ENCODE assay signal across 1 cellular context in the genomic region with DNA sequence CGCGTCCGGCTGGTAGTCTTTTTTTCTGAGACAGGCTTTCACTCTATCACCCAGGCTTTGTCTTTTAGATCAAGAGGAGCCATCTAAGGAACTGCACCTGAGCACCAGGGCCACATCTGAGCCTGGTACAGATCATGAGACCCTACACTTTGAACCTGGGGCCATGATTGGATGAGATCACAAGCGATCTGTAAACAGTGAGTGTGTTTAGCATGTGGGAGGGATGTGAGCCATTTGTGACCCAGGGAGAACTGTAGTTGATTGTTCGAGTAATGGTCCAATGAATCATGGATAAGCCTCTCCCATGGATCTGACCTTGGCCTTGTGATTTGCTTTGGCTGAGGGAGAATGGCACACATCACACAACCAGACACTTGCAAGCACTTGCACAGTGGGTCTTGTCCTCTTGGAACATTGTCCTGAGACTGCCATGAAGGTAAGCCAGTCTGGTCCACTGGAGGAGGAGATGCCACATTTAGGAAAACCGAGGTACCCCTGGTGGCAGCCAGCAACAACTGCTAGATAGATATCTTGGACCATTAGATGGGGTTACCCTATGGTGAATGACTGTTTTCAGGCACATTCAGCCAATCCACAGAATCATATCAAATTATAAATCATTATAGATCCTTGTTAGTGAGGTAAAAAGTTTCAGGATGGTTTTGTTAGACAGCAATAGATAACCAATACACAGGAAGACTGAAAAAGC.
TF ChIP-seq lines count a peak whose summit lies in the region.

No MANE protein-coding gene starts in this region.

TF ChIP-seq in HepG2, 621 proteins besides CTCF, POLR2A, EP300 and RAD21 (continues in another document):
- TF ChIP-seq TGIF2 (CRISPR knock-in tag; IDR thresholded peaks at IDR 0.05) (0 out of 2 replicates have a peak, but pooled peaks have one; percentile 52), HCFC1 (IDR thresholded peaks at IDR 0.05; ENCODE audit: low read depth, low read length) (0 out of 2 replicates have a peak, but pooled peaks have one; percentile 9), RBFOX2 (IDR thresholded peaks at IDR 0.05; ENCODE audit: low read depth, low read length) (no peak), HNRNPLL (IDR thresholded peaks at IDR 0.05; ENCODE audit: low read depth, low read length, poor library complexity, severe bottlenecking) (no peak), FOXK2 (IDR thresholded peaks at IDR 0.05) (peak; percentile 51; the same call in 1 of the 2 replicates), ZNF329 (CRISPR knock-in tag; IDR thresholded peaks at IDR 0.05; ENCODE audit: low read depth) (no peak), MED1 (CRISPR knock-in tag; IDR thresholded peaks at IDR 0.05) (peak; percentile 38; the same call in 1 of the 2 replicates), FOXO1 (CRISPR knock-in tag; IDR thresholded peaks at IDR 0.05) (peak; percentile 66), PHB2 (IDR thresholded peaks at IDR 0.05; ENCODE audit: partially characterized antibody) (no peak), NR2F2 (IDR thresholded peaks at IDR 0.05; ENCODE audit: borderline replicate concordance, low read depth) (0 out of 2 replicates have a peak, but pooled peaks have one; percentile 20), KAT8 (CRISPR knock-in tag; IDR thresholded peaks at IDR 0.05) (0 out of 2 replicates have a peak, but pooled peaks have one; percentile 40), MIXL1 (CRISPR knock-in tag; IDR thresholded peaks at IDR 0.05) (0 out of 2 replicates have a peak, but pooled peaks have one; percentile 13), ZNF484 (CRISPR knock-in tag; IDR thresholded peaks at IDR 0.05; ENCODE audit: borderline replicate concordance, low read depth) (no peak), ZNF572 (CRISPR knock-in tag; IDR thresholded peaks at IDR 0.05) (no peak), ERF (CRISPR knock-in tag; IDR thresholded peaks at IDR 0.05) (peak; percentile 65; the same call in 1 of the 2 replicates), ETV5 (CRISPR knock-in tag; IDR thresholded peaks at IDR 0.05; ENCODE audit: borderline replicate concordance) (peak; percentile 54; the same call in 1 of the 2 replicates), SMAD3 (CRISPR knock-in tag; IDR thresholded peaks at IDR 0.05) (peak; percentile 25; the same call in 1 of the 2 replicates), XRCC5 (optimal IDR thresholded peaks at IDR 0.05; ENCODE audit: low read length) (peak; percentile 72), NR2F1 (CRISPR knock-in tag; IDR thresholded peaks at IDR 0.05) (0 out of 4 replicates have a peak, but pooled peaks of 1 of the 2 experiments have one; percentile 35), SP5 (CRISPR knock-in tag; IDR thresholded peaks at IDR 0.05; ENCODE audit: borderline replicate concordance, low read depth) (peak; percentile 65), SALL1 (CRISPR knock-in tag; IDR thresholded peaks at IDR 0.05) (peak; percentile 79), NFYB (CRISPR knock-in tag; IDR thresholded peaks at IDR 0.05) (0 out of 2 replicates have a peak, but pooled peaks have one; percentile 20), TCF7 (IDR thresholded peaks at IDR 0.05; ENCODE audit: low read depth) (peak; percentile 63), HNF4G (IDR thresholded peaks at IDR 0.05; ENCODE audit: borderline replicate concordance, low read depth, low read length) (no peak), HNF4G (CRISPR knock-in tag; IDR thresholded peaks at IDR 0.05; ENCODE audit: borderline replicate concordance, low read depth) (0 out of 2 replicates have a peak, but pooled peaks have one; percentile 44), ZMYM2 (CRISPR knock-in tag; IDR thresholded peaks at IDR 0.05) (0 out of 2 replicates have a peak, but pooled peaks have one; percentile 43), BCL6 (CRISPR knock-in tag; IDR thresholded peaks at IDR 0.05) (peak; percentile 67; the same call in 1 of the 2 replicates), DMAP1 (CRISPR knock-in tag; IDR thresholded peaks at IDR 0.05) (peak; percentile 29; the same call in 1 of the 2 replicates), ZNF850 (CRISPR knock-in tag; conservative IDR thresholded peaks at IDR 0.05) (no peak), NR2C2 (CRISPR knock-in tag; IDR thresholded peaks at IDR 0.05; ENCODE audit: borderline replicate concordance) (peak; percentile 53; the same call in 1 of the 2 replicates), KLF15 (CRISPR knock-in tag; IDR thresholded peaks at IDR 0.05; ENCODE audit: borderline replicate concordance) (no peak)
- TF ChIP-seq, protein P1, sequence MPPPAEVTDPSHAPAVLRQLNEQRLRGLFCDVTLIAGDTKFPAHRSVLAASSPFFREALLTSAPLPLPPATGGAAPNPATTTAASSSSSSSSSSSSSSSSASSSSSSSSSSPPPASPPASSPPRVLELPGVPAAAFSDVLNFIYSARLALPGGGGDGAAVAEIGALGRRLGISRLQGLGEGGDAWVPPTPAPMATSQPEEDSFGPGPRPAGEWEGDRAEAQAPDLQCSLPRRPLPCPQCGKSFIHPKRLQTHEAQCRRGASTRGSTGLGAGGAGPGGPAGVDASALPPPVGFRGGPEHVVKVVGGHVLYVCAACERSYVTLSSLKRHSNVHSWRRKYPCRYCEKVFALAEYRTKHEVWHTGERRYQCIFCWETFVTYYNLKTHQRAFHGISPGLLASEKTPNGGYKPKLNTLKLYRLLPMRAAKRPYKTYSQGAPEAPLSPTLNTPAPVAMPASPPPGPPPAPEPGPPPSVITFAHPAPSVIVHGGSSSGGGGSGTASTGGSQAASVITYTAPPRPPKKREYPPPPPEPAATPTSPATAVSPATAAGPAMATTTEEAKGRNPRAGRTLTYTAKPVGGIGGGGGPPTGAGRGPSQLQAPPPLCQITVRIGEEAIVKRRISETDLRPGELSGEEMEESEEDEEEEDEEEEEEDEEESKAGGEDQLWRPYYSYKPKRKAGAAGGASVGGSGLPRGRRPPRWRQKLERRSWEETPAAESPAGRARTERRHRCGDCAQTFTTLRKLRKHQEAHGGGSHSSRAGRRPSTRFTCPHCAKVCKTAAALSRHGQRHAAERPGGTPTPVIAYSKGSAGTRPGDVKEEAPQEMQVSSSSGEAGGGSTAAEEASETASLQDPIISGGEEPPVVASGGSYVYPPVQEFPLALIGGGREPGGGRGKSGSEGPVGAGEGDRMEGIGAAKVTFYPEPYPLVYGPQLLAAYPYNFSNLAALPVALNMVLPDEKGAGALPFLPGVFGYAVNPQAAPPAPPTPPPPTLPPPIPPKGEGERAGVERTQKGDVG (CRISPR knock-in tag; IDR thresholded peaks at IDR 0.05; ENCODE audit: borderline replicate concordance), result no peak
- TF ChIP-seq, protein P2, sequence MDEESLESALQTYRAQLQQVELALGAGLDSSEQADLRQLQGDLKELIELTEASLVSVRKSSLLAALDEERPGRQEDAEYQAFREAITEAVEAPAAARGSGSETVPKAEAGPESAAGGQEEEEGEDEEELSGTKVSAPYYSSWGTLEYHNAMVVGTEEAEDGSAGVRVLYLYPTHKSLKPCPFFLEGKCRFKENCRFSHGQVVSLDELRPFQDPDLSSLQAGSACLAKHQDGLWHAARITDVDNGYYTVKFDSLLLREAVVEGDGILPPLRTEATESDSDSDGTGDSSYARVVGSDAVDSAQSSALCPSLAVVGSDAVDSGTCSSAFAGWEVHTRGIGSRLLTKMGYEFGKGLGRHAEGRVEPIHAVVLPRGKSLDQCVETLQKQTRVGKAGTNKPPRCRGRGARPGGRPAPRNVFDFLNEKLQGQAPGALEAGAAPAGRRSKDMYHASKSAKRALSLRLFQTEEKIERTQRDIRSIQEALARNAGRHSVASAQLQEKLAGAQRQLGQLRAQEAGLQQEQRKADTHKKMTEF (CRISPR knock-in tag; IDR thresholded peaks at IDR 0.05), result peak; percentile 42; the same call in 1 of the 2 replicates
- TF ChIP-seq, protein P3, sequence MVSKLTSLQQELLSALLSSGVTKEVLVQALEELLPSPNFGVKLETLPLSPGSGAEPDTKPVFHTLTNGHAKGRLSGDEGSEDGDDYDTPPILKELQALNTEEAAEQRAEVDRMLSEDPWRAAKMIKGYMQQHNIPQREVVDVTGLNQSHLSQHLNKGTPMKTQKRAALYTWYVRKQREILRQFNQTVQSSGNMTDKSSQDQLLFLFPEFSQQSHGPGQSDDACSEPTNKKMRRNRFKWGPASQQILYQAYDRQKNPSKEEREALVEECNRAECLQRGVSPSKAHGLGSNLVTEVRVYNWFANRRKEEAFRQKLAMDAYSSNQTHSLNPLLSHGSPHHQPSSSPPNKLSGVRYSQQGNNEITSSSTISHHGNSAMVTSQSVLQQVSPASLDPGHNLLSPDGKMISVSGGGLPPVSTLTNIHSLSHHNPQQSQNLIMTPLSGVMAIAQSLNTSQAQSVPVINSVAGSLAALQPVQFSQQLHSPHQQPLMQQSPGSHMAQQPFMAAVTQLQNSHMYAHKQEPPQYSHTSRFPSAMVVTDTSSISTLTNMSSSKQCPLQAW (CRISPR knock-in tag; IDR thresholded peaks at IDR 0.05), result no peak
- TF ChIP-seq, protein P4, sequence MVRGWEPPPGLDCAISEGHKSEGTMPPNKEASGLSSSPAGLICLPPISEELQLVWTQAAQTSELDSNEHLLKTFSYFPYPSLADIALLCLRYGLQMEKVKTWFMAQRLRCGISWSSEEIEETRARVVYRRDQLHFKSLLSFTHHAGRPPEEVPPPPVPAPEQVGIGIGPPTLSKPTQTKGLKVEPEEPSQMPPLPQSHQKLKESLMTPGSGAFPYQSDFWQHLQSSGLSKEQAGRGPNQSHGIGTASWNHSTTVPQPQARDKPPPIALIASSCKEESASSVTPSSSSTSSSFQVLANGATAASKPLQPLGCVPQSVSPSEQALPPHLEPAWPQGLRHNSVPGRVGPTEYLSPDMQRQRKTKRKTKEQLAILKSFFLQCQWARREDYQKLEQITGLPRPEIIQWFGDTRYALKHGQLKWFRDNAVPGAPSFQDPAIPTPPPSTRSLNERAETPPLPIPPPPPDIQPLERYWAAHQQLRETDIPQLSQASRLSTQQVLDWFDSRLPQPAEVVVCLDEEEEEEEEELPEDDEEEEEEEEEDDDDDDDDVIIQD (CRISPR knock-in tag; IDR thresholded peaks at IDR 0.05; ENCODE audit: low read depth), result peak; percentile 88
- TF ChIP-seq, protein P5, sequence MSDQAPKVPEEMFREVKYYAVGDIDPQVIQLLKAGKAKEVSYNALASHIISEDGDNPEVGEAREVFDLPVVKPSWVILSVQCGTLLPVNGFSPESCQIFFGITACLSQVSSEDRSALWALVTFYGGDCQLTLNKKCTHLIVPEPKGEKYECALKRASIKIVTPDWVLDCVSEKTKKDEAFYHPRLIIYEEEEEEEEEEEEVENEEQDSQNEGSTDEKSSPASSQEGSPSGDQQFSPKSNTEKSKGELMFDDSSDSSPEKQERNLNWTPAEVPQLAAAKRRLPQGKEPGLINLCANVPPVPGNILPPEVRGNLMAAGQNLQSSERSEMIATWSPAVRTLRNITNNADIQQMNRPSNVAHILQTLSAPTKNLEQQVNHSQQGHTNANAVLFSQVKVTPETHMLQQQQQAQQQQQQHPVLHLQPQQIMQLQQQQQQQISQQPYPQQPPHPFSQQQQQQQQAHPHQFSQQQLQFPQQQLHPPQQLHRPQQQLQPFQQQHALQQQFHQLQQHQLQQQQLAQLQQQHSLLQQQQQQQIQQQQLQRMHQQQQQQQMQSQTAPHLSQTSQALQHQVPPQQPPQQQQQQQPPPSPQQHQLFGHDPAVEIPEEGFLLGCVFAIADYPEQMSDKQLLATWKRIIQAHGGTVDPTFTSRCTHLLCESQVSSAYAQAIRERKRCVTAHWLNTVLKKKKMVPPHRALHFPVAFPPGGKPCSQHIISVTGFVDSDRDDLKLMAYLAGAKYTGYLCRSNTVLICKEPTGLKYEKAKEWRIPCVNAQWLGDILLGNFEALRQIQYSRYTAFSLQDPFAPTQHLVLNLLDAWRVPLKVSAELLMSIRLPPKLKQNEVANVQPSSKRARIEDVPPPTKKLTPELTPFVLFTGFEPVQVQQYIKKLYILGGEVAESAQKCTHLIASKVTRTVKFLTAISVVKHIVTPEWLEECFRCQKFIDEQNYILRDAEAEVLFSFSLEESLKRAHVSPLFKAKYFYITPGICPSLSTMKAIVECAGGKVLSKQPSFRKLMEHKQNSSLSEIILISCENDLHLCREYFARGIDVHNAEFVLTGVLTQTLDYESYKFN (CRISPR knock-in tag; conservative IDR thresholded peaks at IDR 0.05), result peak; percentile 72
- TF ChIP-seq, protein P6, sequence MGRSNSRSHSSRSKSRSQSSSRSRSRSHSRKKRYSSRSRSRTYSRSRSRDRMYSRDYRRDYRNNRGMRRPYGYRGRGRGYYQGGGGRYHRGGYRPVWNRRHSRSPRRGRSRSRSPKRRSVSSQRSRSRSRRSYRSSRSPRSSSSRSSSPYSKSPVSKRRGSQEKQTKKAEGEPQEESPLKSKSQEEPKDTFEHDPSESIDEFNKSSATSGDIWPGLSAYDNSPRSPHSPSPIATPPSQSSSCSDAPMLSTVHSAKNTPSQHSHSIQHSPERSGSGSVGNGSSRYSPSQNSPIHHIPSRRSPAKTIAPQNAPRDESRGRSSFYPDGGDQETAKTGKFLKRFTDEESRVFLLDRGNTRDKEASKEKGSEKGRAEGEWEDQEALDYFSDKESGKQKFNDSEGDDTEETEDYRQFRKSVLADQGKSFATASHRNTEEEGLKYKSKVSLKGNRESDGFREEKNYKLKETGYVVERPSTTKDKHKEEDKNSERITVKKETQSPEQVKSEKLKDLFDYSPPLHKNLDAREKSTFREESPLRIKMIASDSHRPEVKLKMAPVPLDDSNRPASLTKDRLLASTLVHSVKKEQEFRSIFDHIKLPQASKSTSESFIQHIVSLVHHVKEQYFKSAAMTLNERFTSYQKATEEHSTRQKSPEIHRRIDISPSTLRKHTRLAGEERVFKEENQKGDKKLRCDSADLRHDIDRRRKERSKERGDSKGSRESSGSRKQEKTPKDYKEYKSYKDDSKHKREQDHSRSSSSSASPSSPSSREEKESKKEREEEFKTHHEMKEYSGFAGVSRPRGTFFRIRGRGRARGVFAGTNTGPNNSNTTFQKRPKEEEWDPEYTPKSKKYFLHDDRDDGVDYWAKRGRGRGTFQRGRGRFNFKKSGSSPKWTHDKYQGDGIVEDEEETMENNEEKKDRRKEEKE (IDR thresholded peaks at IDR 0.05), result no peak
- TF ChIP-seq, protein P7, sequence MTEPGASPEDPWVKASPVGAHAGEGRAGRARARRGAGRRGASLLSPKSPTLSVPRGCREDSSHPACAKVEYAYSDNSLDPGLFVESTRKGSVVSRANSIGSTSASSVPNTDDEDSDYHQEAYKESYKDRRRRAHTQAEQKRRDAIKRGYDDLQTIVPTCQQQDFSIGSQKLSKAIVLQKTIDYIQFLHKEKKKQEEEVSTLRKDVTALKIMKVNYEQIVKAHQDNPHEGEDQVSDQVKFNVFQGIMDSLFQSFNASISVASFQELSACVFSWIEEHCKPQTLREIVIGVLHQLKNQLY (CRISPR knock-in tag; IDR thresholded peaks at IDR 0.05), result peak; percentile 88
- TF ChIP-seq, protein P8, sequence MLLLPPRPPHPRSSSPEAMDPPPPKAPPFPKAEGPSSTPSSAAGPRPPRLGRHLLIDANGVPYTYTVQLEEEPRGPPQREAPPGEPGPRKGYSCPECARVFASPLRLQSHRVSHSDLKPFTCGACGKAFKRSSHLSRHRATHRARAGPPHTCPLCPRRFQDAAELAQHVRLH (CRISPR knock-in tag; IDR thresholded peaks at IDR 0.05; ENCODE audit: borderline replicate concordance, low read depth), result 0 out of 2 replicates have a peak, but pooled peaks have one; percentile 21
- TF ChIP-seq, protein P9, sequence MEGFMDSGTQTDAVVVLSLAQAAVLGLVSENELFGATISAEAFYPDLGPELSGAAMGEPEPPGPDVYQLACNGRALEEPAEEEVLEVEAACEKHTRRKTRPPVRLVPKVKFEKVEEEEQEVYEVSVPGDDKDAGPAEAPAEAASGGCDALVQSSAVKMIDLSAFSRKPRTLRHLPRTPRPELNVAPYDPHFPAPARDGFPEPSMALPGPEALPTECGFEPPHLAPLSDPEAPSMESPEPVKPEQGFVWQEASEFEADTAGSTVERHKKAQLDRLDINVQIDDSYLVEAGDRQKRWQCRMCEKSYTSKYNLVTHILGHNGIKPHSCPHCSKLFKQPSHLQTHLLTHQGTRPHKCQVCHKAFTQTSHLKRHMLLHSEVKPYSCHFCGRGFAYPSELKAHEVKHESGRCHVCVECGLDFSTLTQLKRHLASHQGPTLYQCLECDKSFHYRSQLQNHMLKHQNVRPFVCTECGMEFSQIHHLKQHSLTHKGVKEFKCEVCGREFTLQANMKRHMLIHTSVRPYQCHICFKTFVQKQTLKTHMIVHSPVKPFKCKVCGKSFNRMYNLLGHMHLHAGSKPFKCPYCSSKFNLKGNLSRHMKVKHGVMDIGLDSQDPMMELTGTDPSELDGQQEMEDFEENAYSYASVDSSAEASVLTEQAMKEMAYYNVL (CRISPR knock-in tag; IDR thresholded peaks at IDR 0.05; ENCODE audit: borderline replicate concordance), result peak; percentile 23; the same call in 1 of the 2 replicates
